ENCODE assay signal across 8 cellular contexts in genomic region chr6:105981002-105981887, GRCh38.
A peak's percentile ranks its signal among the peaks of the same experiment; 100 is the strongest.
DNase-seq lines count a peak whose midpoint lies in the region; ATAC-seq and TF ChIP-seq lines count a peak whose summit lies in the region.

No MANE protein-coding gene starts in this region.

- peaks cover 18% of the 10 kb centered on the region for H3K4me1 ChIP-seq in CD8-positive, alpha-beta memory T cell (ENCODE audit: insufficient read depth, low read length)
- H3K4me1 ChIP-seq in neural progenitor cell: peaks cover 7% of the 10 kb centered on the region
- H3K4me1 ChIP-seq in Karpas-422 (ENCODE audit: low read length): peaks cover 16% of the 10 kb centered on the region

- H3K9me2 ChIP-seq in Karpas-422 (replicated peaks; ENCODE audit: insufficient read depth, low read length): no peaks in the 10 kb centered on the region

- TF ChIP-seq CTCF in coronary artery (IDR thresholded peaks at IDR 0.05) (no peak), neural progenitor cell (IDR thresholded peaks at IDR 0.05) (no peak)

- H2AFZ ChIP-seq in neural progenitor cell (replicated peaks): peak overlapping the region; percentile 59
- no peak overlapping the region for H2AFZ ChIP-seq in Karpas-422 (ENCODE audit: low read length)

- no peaks in the 10 kb centered on the region for H4K20me1 ChIP-seq in neural progenitor cell (ENCODE audit: low read depth)
- H4K20me1 ChIP-seq in Karpas-422 (ENCODE audit: insufficient read depth, low read depth, low read length): no peaks in the 10 kb centered on the region

- peaks cover 32 to 33% of the 10 kb centered on the region in 2 donors for H3K27me3 Mint-ChIP-seq in CD8-positive, alpha-beta memory T cell
- peaks cover 52% of the 10 kb centered on the region for H3K27me3 Mint-ChIP-seq in neural progenitor cell (ENCODE audit: insufficient read depth, low read depth)

- H3K36me3 Mint-ChIP-seq in CD8-positive, alpha-beta memory T cell: peaks cover 0 to 8% (median 5%) of the 10 kb centered on the region in 3 donors
- H3K36me3 Mint-ChIP-seq in neural progenitor cell: peaks cover 1% of the 10 kb centered on the region

- H3K9me3 ChIP-seq in CD8-positive, alpha-beta memory T cell (ENCODE audit: low read length): no peaks in the 10 kb centered on the region
- H3K9me3 ChIP-seq in neural progenitor cell (ENCODE audit: low read depth) (no peaks in the 10 kb centered on the region), Karpas-422 (ENCODE audit: low read length) (no peaks in the 10 kb centered on the region)

- H3K27ac ChIP-seq in CD8-positive, alpha-beta memory T cell (ENCODE audit: low read depth, low read length): no peak overlapping the region
- H3K27ac ChIP-seq in coronary artery (no peak overlapping the region), neural progenitor cell (no peak overlapping the region), Karpas-422 (ENCODE audit: low read length) (no peak overlapping the region)

- H3K4me3 Mint-ChIP-seq in CD8-positive, alpha-beta memory T cell: peak overlapping the region; percentile 89 to 97 (median 94)
- H3K4me3 Mint-ChIP-seq in neural progenitor cell: peak overlapping the region; percentile 34

- peak; percentile 62 for ATAC-seq in SK-N-SH treated with all-trans-retinoic acid at 6 μM for 48 hours
- no peak for ATAC-seq in GM21447 (IDR thresholded peaks at IDR 0.05; ENCODE audit: unreplicated experiment)
- no peak for ATAC-seq in HG03521 (IDR thresholded peaks at IDR 0.05; ENCODE audit: unreplicated experiment)
- no peak for ATAC-seq in HG03442 (IDR thresholded peaks at IDR 0.05; ENCODE audit: unreplicated experiment)

- peak overlapping the region; percentile 57 for H3K4me3 ChIP-seq in CD8-positive, alpha-beta memory T cell (ENCODE audit: low read length)
- peak overlapping the region; percentile 59 for H3K4me3 ChIP-seq in coronary artery
- peak overlapping the region; percentile 23 for H3K4me3 ChIP-seq in neural progenitor cell
- H3K4me3 ChIP-seq in Karpas-422 (ENCODE audit: low read length): no peak overlapping the region

- no peaks in the 10 kb centered on the region for H3K9me3 Mint-ChIP-seq in CD8-positive, alpha-beta memory T cell
- H3K9me3 Mint-ChIP-seq in neural progenitor cell: peaks cover 13% of the 10 kb centered on the region

- H3K36me3 ChIP-seq in CD8-positive, alpha-beta memory T cell (ENCODE audit: insufficient read depth, low read length): no peaks in the 10 kb centered on the region
- no peaks in the 10 kb centered on the region for H3K36me3 ChIP-seq in neural progenitor cell
- H3K36me3 ChIP-seq in Karpas-422 (ENCODE audit: insufficient read depth, low read length): no peaks in the 10 kb centered on the region

- peaks cover 8% of the 10 kb centered on the region for H3K27me3 ChIP-seq in CD8-positive, alpha-beta memory T cell (ENCODE audit: insufficient read depth, low read length, poor library complexity, severe bottlenecking)
- peaks cover 70% of the 10 kb centered on the region for H3K27me3 ChIP-seq in neural progenitor cell
- H3K27me3 ChIP-seq in Karpas-422 (ENCODE audit: low read length): no peaks in the 10 kb centered on the region

- peak; percentile 22 to 61 (median 28) for DNase-seq in CD8-positive, alpha-beta memory T cell
- no peak for DNase-seq in coronary artery (ENCODE audit: low spot score)
- DNase-seq in neural progenitor cell (ENCODE audit: low spot score): peak; percentile 26
- no peak for DNase-seq in Karpas-422

- H3K9ac ChIP-seq in neural progenitor cell (no peak overlapping the region), Karpas-422 (ENCODE audit: low read length) (no peak overlapping the region)

- H3F3A ChIP-seq in neural progenitor cell (ENCODE audit: low read depth): no peaks in the 10 kb centered on the region

- H3K4me2 ChIP-seq in neural progenitor cell: peak overlapping the region; percentile 64
- H3K4me2 ChIP-seq in Karpas-422 (ENCODE audit: low read depth, low read length, poor library complexity, severe bottlenecking): no peak overlapping the region

- POLR2A ChIA-PET in CD8-positive, alpha-beta memory T cell (lab: Charles Lee): interaction anchor here (0.6 to 1.5 kb wide), 5 partner anchors 10 to 255 kb away, joined by 3 to 19 read pairs (median 4); no protein-coding TSS in a partner anchor

- CTCF ChIA-PET in CD8-positive, alpha-beta memory T cell (lab: Charles Lee): interaction anchor here (0.7 to 5.9 kb wide), 5 partner anchors 12 to 242 kb away, joined by 3 to 48 read pairs (median 3); no protein-coding TSS in a partner anchor

- H3K4me1 Mint-ChIP-seq in CD8-positive, alpha-beta memory T cell: peaks cover 20 to 31% (median 28%) of the 10 kb centered on the region in 3 donors
- peaks cover 6% of the 10 kb centered on the region for H3K4me1 Mint-ChIP-seq in neural progenitor cell

- H3K79me2 ChIP-seq in neural progenitor cell (ENCODE audit: low read depth) (no peaks in the 10 kb centered on the region), Karpas-422 (ENCODE audit: low read length) (no peaks in the 10 kb centered on the region)

- peak overlapping the region in 6 of 8 donors; percentile 45 to 91 (median 86) for H3K27ac Mint-ChIP-seq in CD8-positive, alpha-beta memory T cell
- no peak overlapping the region for H3K27ac Mint-ChIP-seq in neural progenitor cell

TF ChIP-seq in SK-N-SH treated with all-trans-retinoic acid at 6 μM for 48 hours, 23 proteins besides CTCF, POLR2A, EP300 and RAD21:
- TF ChIP-seq ZNF70 (CRISPR knock-in tag; IDR thresholded peaks at IDR 0.05): no peak
- no peak for TF ChIP-seq CREB5 (CRISPR knock-in tag; IDR thresholded peaks at IDR 0.05; ENCODE audit: low read depth)
- no peak for TF ChIP-seq POU6F1 (CRISPR knock-in tag; IDR thresholded peaks at IDR 0.05; ENCODE audit: borderline replicate concordance, low read depth)
- no peak for TF ChIP-seq GLIS3 (CRISPR knock-in tag; IDR thresholded peaks at IDR 0.05)
- TF ChIP-seq OSR1 (CRISPR knock-in tag; IDR thresholded peaks at IDR 0.05): no peak
- no peak for TF ChIP-seq TSHZ2 (CRISPR knock-in tag; IDR thresholded peaks at IDR 0.05)

Comparison
In these comparisons a context has a peak if more than half of its experiments do, and no peak if none do; other contexts are left out.
1. DNase-seq: peak in CD8-positive, alpha-beta memory T cell (5 of 5) and neural progenitor cell (single experiment); none in coronary artery (single experiment) and Karpas-422 (single experiment).